13 cellular contexts compared by ENCODE assay signal in genomic region chr13:51041710-51042109, GRCh38.
"Had no signal": no experiment of that assay in that cellular context is flagged by ENCODE, and none has a peak within 500 bp of the region (broad histone marks: within the 10 kb centered on the region; RNA-seq: fewer than 3 reads in every experiment).

No MANE protein-coding gene starts in this region.

- H3K27me3 ChIP-seq: SJSA1 had no signal

- H3K4me3 ChIP-seq: SJSA1, SK-N-MC had no signal

- H3K36me3 ChIP-seq: SJSA1 had no signal

- H3K9me3 ChIP-seq: SJSA1 had no signal

- H3K27ac ChIP-seq: SJSA1, SK-N-MC had no signal

- DNase-seq: KBM-7, NCI-H1092, NCI-H1417 treated with DMSO at 0.1 percent for 48 hours, NCI-H146, NCI-H1930, NCI-H2081 treated with DMSO at 0.1 percent for 48 hours, NCI-H226, NCI-H510A, Right ventricle myocardium superior, RPMI8226, SIG-M5 had no signal

- H3K4me1 ChIP-seq: SJSA1 had no signal
